7 cellular contexts compared by ENCODE assay signal in the genomic region with DNA sequence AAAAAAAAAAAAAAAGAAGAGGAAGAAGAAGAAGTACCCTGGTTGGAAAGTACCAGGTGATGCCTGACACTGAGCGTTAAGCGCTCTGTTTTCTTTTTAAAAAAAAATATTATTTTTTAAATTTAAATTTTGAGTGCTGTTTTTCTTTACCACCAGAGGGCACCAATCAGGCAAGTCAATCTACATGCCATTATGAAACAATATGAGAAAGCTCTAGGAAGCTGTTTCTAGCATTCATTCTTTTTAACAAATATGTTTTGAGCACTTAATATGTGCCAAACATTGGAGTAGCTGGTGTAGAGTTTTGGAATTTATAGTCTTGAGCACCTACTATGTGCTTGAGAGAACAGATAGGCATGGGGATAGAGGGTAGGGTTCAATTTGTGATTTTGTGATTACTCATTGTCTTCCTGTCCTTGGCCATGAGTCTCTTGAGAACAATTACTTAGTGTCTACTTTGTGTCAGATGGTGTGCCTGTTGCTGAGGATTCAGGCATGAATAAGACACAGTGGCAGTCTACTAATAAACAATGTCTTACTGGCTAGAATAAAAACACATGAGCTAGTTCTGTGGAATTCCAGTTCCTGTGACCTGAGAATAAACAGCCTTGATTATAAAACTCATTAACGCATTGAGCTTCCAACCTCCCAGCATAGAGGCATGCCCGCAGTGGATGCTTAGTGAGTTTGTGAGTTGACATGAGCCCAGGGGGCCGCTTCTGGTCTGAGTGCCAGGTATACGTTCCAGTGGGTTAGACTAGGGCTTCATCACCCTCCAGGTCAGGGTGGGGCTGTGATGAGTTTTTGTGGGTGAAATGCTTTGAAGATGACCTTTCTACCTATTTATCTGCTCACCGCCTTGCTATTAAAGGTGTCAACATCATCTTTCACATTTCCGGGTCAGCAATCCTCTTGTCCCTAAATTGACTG. TPM values are rescaled to one million over a fixed set of nuclear protein-coding genes. Genes with fewer than 3 reads are reported as not detected.
DNase-seq lines count a peak whose midpoint lies in the region; ATAC-seq and TF ChIP-seq lines count a peak whose summit lies in the region.

No MANE protein-coding gene starts in this region.

- H3K27me3 ChIP-seq in dorsolateral prefrontal cortex = no peaks in the 10 kb centered on the region

- peak overlapping the region in 23 of 59 donors; percentile 1 to 28 (median 12) for H3K4me3 ChIP-seq in dorsolateral prefrontal cortex

- DNase-seq in DMS53 treated with DMSO at 0.1 percent for 48 hours (lab: John Stamatoyannopoulos, UW; ENCODE audit: unreplicated experiment) (peak; percentile 8), HS-5 (ENCODE audit: low read depth) (peak; percentile 63), SIG-M5 (lab: John Stamatoyannopoulos, UW) (peak; percentile 4), dorsolateral prefrontal cortex (no peak), myocyte (ENCODE audit: low read depth) (peak; percentile 59)

- H3K27ac ChIP-seq in dorsolateral prefrontal cortex = peak overlapping the region; percentile 73 to 100 (median 99)

- peak; percentile 74 to 99 (median 86) for TF ChIP-seq CTCF in dorsolateral prefrontal cortex (IDR thresholded peaks at IDR 0.05 in 54 of 56, conservative IDR thresholded peaks at IDR 0.05 in 2 of 56; ENCODE audit: low read depth in 1 of 56, partially characterized antibody in 56 of 56)

- intact Hi-C loops in dorsolateral prefrontal cortex (cut with DNase I) = loop anchor here (5.0 to 10.0 kb wide), 4 partner anchors 108 to 261 kb away; a partner anchor contains a TSS

- no peak for ATAC-seq in GM18873 (IDR thresholded peaks at IDR 0.05; ENCODE audit: low FRiP score, unreplicated experiment)
- ATAC-seq in GM18858 (IDR thresholded peaks at IDR 0.05; ENCODE audit: unreplicated experiment) = no peak

RNA-seq across cellular contexts. Expression of a gene that starts 3.0 kb away (rescaled TPM):
- total RNA-seq in dorsolateral prefrontal cortex = 10 to 100 TPM; 31.7 to 50.3 (median 42.2) TPM
- 14.9 and 17.1 TPM in 2 replicates for total RNA-seq in myocyte
- 32.9 TPM for polyA plus RNA-seq in myocyte (2012)

RNA-seq across cellular contexts. Expression of a gene that starts 18.6 kb away (rescaled TPM):
- total RNA-seq in dorsolateral prefrontal cortex (10 to 100 TPM in 119 of 120 experiments, 1 to 10 TPM in 1; 7.2 to 61.3 (median 34.3) TPM), myocyte (not detected in 2 replicates)
- not detected for polyA plus RNA-seq in myocyte (2012)

Comparison
In these comparisons a context has a peak if more than half of its experiments do, and no peak if none do; other contexts are left out.
1. DNase-seq: peak in DMS53 treated with DMSO at 0.1 percent for 48 hours (single experiment), HS-5 (single experiment), SIG-M5 (single experiment) and myocyte (single experiment); none in dorsolateral prefrontal cortex (0 of 10).